Comparison of ENCODE assay signal across 10 cellular contexts in the genomic region with DNA sequence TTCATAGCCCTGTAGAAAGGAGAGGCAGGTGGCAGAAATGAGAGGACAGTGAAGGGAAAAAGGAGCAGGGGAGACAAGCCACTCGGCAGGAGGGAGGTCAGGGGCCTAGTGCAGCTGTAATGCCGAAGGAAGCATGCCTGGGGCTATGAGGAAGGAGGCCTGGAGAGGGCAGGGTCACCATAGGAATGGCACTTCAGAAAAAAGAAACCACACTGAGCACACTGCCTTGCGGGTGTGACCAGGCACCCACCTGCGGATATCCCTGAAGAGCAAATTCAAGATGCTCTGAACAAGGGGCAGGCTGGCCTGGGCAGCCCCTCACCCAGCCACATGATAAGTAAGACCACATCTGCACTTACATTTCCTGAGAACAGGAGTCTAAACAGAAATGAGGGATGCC.
DNase-seq lines count a peak whose midpoint lies in the region; ATAC-seq and TF ChIP-seq lines count a peak whose summit lies in the region.
"Had no signal": no experiment of that assay in that cellular context is flagged by ENCODE, and none has a peak within 500 bp of the region (broad histone marks: within the 10 kb centered on the region; RNA-seq: fewer than 3 reads in every experiment).

No MANE protein-coding gene starts in this region.

- H3K9me3 ChIP-seq in AG04450 (ENCODE audit: control insufficient read depth, insufficient read depth, low read length) (no peaks in the 10 kb centered on the region; the same call in 1 of the 2 replicates), HCT116 (ENCODE audit: control insufficient read depth in 1 of 2, insufficient read depth in 1 of 2, low read depth in 1 of 2, low read length in 2 of 2) (no peaks in the 10 kb centered on the region), ascending aorta (no peaks in the 10 kb centered on the region), liver (ENCODE audit: control insufficient read depth in 4 of 4, low read length in 3 of 4) (no peaks in the 10 kb centered on the region)

- DNase-seq in AG04450 (ENCODE audit: low read depth, low spot score) (no peak), HCT116 (ENCODE audit: low read depth, low spot score) (no peak), ascending aorta (ENCODE audit: low spot score in 2 of 2) (no peak), NK-92 (lab: John Stamatoyannopoulos, UW; ENCODE audit: unreplicated experiment) (no peak), dorsolateral prefrontal cortex (no peak)
- DNase-seq in activated CD8-positive, alpha-beta memory T cell treated with anti-CD3 and anti-CD28 coated beads, Interleukin-2, amount 50 U/mL, for 48 hours: no peak
- DNase-seq: central memory CD4-positive, alpha-beta T cell; NCI-H1048 had no signal

- POLR2A ChIA-PET in AG04450 (lab: Yijun Ruan, JAX): no interaction called here
- POLR2A ChIA-PET in HCT116 (lab: Charles Lee): no interaction called here

- CTCF ChIA-PET in AG04450 (lab: Charles Lee) (interaction anchor here (0.6 to 1.0 kb wide), 2 partner anchors 37 to 159 kb away, joined by 4 to 9 read pairs; no protein-coding TSS in a partner anchor), HCT116 (lab: Charles Lee) (no interaction called here)

- no peak overlapping the region for H2AFZ ChIP-seq in HCT116 (ENCODE audit: low read depth, low read length, poor library complexity, severe bottlenecking)

- TF ChIP-seq POLR2A in HCT116 (IDR thresholded peaks at IDR 0.05; ENCODE audit: borderline replicate concordance, extremely low read depth, insufficient read depth, insufficient read length): no peak

- no peaks in the 10 kb centered on the region for H3K79me2 ChIP-seq in HCT116 (ENCODE audit: insufficient read depth, low read length)

- 71% methylated on average over 4 of the region's 4 CpGs for WGBS in liver

- H3K4me3 ChIP-seq in AG04450 (ENCODE audit: low read depth, low read length) (no peak overlapping the region), HCT116 (replicated peaks in 1 of 2; ENCODE audit: low read depth in 1 of 2, low read length in 2 of 2) (no peak overlapping the region), ascending aorta (no peak overlapping the region), liver (ENCODE audit: low read depth in 1 of 3, low read length in 3 of 3) (no peak overlapping the region), dorsolateral prefrontal cortex (no peak overlapping the region)

- H3K36me3 ChIP-seq in HCT116 (ENCODE audit: control insufficient read depth in 1 of 2, insufficient read depth in 2 of 2, low read length in 2 of 2): no peaks in the 10 kb centered on the region; a peak in 2 of 4 replicates
- H3K36me3 ChIP-seq in ascending aorta: peaks cover 44 to 58% of the 10 kb centered on the region in 2 donors
- peaks cover 2 to 40% (median 30%) of the 10 kb centered on the region in 4 donors for H3K36me3 ChIP-seq in liver (ENCODE audit: control insufficient read depth in 4 of 4, insufficient read depth in 3 of 4, low read depth in 1 of 4, low read length in 3 of 4)

- H3K9me2 ChIP-seq in HCT116 (ENCODE audit: insufficient read depth): no peaks in the 10 kb centered on the region

- H3K27ac ChIP-seq in AG04450 (ENCODE audit: low read depth, low read length) (no peak overlapping the region), HCT116 (ENCODE audit: low read depth, low read length) (no peak overlapping the region), ascending aorta (no peak overlapping the region), liver (ENCODE audit: low read depth in 1 of 2, low read length in 2 of 2) (no peak overlapping the region), dorsolateral prefrontal cortex (no peak overlapping the region)

- TF ChIP-seq CTCF in AG04450 (IDR thresholded peaks at IDR 0.05; ENCODE audit: low read depth, low read length) (peak; percentile 32), HCT116 (IDR thresholded peaks at IDR 0.05 in 2 of 3, conservative IDR thresholded peaks at IDR 0.05 in 1 of 3; ENCODE audit: borderline replicate concordance in 1 of 3, insufficient read depth in 1 of 3, low read depth in 2 of 3, low read length in 2 of 3) (0 out of 6 replicates have a peak, but pooled peaks of 2 of the 3 experiments have one; percentile 18 to 20), ascending aorta (IDR thresholded peaks at IDR 0.05) (peak; percentile 11 to 35 (median 30)), liver (IDR thresholded peaks at IDR 0.05; ENCODE audit: low read depth, low read length, missing input control) (peak; percentile 23), dorsolateral prefrontal cortex (IDR thresholded peaks at IDR 0.05 in 54 of 56, conservative IDR thresholded peaks at IDR 0.05 in 2 of 56; ENCODE audit: low read depth in 1 of 56, partially characterized antibody in 56 of 56) (peak in 3 of 56 donors; percentile 12 to 39 (median 14))

- intact Hi-C loops in HCT116 (cut with micrococcal nuclease) (loop anchor here (5.0 to 10.0 kb wide), 2 partner anchors 103 to 161 kb away; a partner anchor contains a TSS), ascending aorta (cut with DNase I) (loop anchor here (10.0 kb wide), 1 partner anchor 343 kb away; no protein-coding TSS in a partner anchor), dorsolateral prefrontal cortex (cut with DNase I) (no loop called here)

- H3K27me3 ChIP-seq in AG04450 (ENCODE audit: control insufficient read depth, insufficient read depth, low read length) (no peaks in the 10 kb centered on the region), HCT116 (ENCODE audit: insufficient read depth, low read length) (no peaks in the 10 kb centered on the region), ascending aorta (peaks cover 4% of the 10 kb centered on the region), liver (ENCODE audit: control insufficient read depth in 4 of 4, insufficient read depth in 4 of 4, low read length in 3 of 4) (no peaks in the 10 kb centered on the region), dorsolateral prefrontal cortex (no peaks in the 10 kb centered on the region)

- H3K4me1 ChIP-seq in HCT116 (ENCODE audit: control insufficient read depth in 1 of 2, insufficient read depth in 2 of 2, low read length in 2 of 2) (peaks cover 7 to 10% of the 10 kb centered on the region in 2 experiments; a peak in 3 of 4 replicates), ascending aorta (no peaks in the 10 kb centered on the region), liver (ENCODE audit: control insufficient read depth in 4 of 4, insufficient read depth in 4 of 4, low read length in 3 of 4) (peaks cover 0 to 2% (median 0%) of the 10 kb centered on the region in 4 donors)

- H4K20me1 ChIP-seq in HCT116 (ENCODE audit: insufficient read depth): no peaks in the 10 kb centered on the region

- H3K9ac ChIP-seq in HCT116 (ENCODE audit: low read length) (no peak overlapping the region), liver (ENCODE audit: low read depth in 1 of 2, low read length in 2 of 2) (no peak overlapping the region)

- BruUV-seq in HCT116 (replicated peaks; lab: Mats Ljungman, UMichigan): no TSS peak

- RAD21 ChIA-PET in HCT116 (lab: Charles Lee; ENCODE audit: low non-redundant PET in 1 of 2, low total read pairs in 2 of 2, uncharacterized antibody in 2 of 2, unreplicated experiment in 2 of 2): no interaction called here

- peak; percentile 64 for ATAC-seq in HCT116
- ATAC-seq in GM21619 (IDR thresholded peaks at IDR 0.05; ENCODE audit: unreplicated experiment): no peak

- H3K4me2 ChIP-seq in HCT116 (ENCODE audit: low read length): no peak overlapping the region

- TF ChIP-seq RAD21 in HCT116 (IDR thresholded peaks at IDR 0.05; ENCODE audit: low read depth): peak; percentile 56
- peak; percentile 63 to 74 for TF ChIP-seq RAD21 in liver (IDR thresholded peaks at IDR 0.05)

TF ChIP-seq in HCT116, 20 proteins besides CTCF, POLR2A, EP300 and RAD21 (continues in another document):
- TF ChIP-seq ELF1 (IDR thresholded peaks at IDR 0.05; ENCODE audit: borderline replicate concordance, low read depth) (no peak), JUND (IDR thresholded peaks at IDR 0.05) (no peak), ZFX (IDR thresholded peaks at IDR 0.05) (no peak)

TF ChIP-seq in liver, 16 proteins besides CTCF, POLR2A, EP300 and RAD21:
- TF ChIP-seq TAF1 (conservative IDR thresholded peaks at IDR 0.05) (no peak), EGR1 (IDR thresholded peaks at IDR 0.05; ENCODE audit: low read depth in 2 of 2) (no peak), NR2F2 (IDR thresholded peaks at IDR 0.05) (no peak), HNF4G (IDR thresholded peaks at IDR 0.05) (no peak), RXRA (IDR thresholded peaks at IDR 0.05) (no peak), FOXA1 (IDR thresholded peaks at IDR 0.05) (no peak)
- TF ChIP-seq, protein P1, sequence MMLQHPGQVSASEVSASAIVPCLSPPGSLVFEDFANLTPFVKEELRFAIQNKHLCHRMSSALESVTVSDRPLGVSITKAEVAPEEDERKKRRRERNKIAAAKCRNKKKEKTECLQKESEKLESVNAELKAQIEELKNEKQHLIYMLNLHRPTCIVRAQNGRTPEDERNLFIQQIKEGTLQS (IDR thresholded peaks at IDR 0.05): no peak
- TF ChIP-seq, protein P2, sequence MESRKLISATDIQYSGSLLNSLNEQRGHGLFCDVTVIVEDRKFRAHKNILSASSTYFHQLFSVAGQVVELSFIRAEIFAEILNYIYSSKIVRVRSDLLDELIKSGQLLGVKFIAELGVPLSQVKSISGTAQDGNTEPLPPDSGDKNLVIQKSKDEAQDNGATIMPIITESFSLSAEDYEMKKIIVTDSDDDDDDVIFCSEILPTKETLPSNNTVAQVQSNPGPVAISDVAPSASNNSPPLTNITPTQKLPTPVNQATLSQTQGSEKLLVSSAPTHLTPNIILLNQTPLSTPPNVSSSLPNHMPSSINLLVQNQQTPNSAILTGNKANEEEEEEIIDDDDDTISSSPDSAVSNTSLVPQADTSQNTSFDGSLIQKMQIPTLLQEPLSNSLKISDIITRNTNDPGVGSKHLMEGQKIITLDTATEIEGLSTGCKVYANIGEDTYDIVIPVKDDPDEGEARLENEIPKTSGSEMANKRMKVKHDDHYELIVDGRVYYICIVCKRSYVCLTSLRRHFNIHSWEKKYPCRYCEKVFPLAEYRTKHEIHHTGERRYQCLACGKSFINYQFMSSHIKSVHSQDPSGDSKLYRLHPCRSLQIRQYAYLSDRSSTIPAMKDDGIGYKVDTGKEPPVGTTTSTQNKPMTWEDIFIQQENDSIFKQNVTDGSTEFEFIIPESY (IDR thresholded peaks at IDR 0.05): no peak
- TF ChIP-seq, protein P3, sequence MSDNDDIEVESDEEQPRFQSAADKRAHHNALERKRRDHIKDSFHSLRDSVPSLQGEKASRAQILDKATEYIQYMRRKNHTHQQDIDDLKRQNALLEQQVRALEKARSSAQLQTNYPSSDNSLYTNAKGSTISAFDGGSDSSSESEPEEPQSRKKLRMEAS (IDR thresholded peaks at IDR 0.05): no peak

Comparison
In these comparisons a context has a peak if more than half of its experiments do, and no peak if none do; other contexts are left out.
1. intact Hi-C loops: an anchor here in HCT116 (5.0 to 10.0 kb wide) and ascending aorta (10.0 kb wide); none called in dorsolateral prefrontal cortex.